1 cellular context compared by ENCODE assay signal in the genomic region with DNA sequence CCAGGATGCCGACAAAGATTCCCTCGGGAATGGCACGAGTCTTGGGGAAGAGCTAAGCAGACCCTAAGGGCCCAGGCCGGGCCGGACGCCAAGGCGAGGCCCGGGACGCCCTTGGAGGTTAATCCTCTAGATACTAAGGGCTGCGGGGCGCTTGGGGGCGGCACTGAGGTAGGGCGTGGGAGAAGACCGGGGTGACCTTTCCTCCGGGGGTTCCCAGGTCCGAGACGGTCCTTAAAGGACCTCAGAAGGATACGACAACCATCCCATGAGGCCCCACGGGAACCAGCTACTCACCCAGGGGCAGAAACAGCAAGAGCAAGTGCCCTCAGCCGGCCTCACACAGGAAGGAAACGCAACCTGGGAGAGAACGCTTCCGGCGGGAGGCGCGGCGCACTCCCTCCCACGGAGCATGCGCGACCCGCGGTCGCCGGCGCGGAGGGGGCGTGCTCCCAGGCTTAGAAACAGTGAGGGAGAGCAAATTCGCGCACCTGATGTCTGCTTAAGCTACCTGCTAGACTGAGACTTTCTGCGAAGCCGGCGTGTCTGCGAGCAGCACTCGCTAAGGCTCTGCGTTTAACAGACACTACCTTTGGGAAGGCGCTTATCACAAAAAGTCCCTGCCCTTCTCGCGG.
A peak's percentile ranks its signal among the peaks of the same experiment; 100 is the strongest.
TF ChIP-seq lines count a peak whose summit lies in the region.

A gene with protein sequence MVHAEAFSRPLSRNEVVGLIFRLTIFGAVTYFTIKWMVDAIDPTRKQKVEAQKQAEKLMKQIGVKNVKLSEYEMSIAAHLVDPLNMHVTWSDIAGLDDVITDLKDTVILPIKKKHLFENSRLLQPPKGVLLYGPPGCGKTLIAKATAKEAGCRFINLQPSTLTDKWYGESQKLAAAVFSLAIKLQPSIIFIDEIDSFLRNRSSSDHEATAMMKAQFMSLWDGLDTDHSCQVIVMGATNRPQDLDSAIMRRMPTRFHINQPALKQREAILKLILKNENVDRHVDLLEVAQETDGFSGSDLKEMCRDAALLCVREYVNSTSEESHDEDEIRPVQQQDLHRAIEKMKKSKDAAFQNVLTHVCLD (minus strand): TSS at position 354 of the 632 bp plus-strand sequence. CDS start 3,627 bp downstream, outside the sequence.

TF ChIP-seq in K562, 482 proteins besides CTCF, POLR2A, EP300 and RAD21 (continued from another document and continues in another):
- TF ChIP-seq CHD7 (IDR thresholded peaks at IDR 0.05; ENCODE audit: low read depth, low read length) (no peak), ZNF239 (CRISPR knock-in tag; IDR thresholded peaks at IDR 0.05) (no peak), NELFE (IDR thresholded peaks at IDR 0.05; ENCODE audit: insufficient read depth, insufficient read length) (no peak), PTBP1 (IDR thresholded peaks at IDR 0.05; ENCODE audit: low read depth, low read length) (no peak), LCOR (CRISPR knock-in tag; IDR thresholded peaks at IDR 0.05) (0 out of 2 replicates have a peak, but pooled peaks have one; percentile 39), AFF1 (IDR thresholded peaks at IDR 0.05; ENCODE audit: low read depth in 1 of 2, partially characterized antibody in 2 of 2) (no peak), DIDO1 (tag; IDR thresholded peaks at IDR 0.05; ENCODE audit: low read depth) (no peak), ESRRB (CRISPR knock-in tag; IDR thresholded peaks at IDR 0.05; ENCODE audit: borderline replicate concordance) (no peak), ZNF217 (CRISPR knock-in tag; IDR thresholded peaks at IDR 0.05) (no peak), HDAC1 (IDR thresholded peaks at IDR 0.05) (no peak), NCOR1 (IDR thresholded peaks at IDR 0.05) (no peak), TRIM25 (IDR thresholded peaks at IDR 0.05; ENCODE audit: borderline replicate concordance) (0 out of 2 replicates have a peak, but pooled peaks have one; percentile 26), NFIC (IDR thresholded peaks at IDR 0.05) (peak; percentile 70), ZMIZ1 (IDR thresholded peaks at IDR 0.05; ENCODE audit: low read depth in 2 of 2, low read length in 2 of 2) (no peak), ZNF175 (CRISPR knock-in tag; IDR thresholded peaks at IDR 0.05; ENCODE audit: low read depth) (no peak), TAF15 (IDR thresholded peaks at IDR 0.05; ENCODE audit: low read depth, low read length) (no peak), FOXJ3 (CRISPR knock-in tag; IDR thresholded peaks at IDR 0.05) (no peak), CHD2 (IDR thresholded peaks at IDR 0.05; ENCODE audit: low read depth, low read length) (no peak), SRSF9 (IDR thresholded peaks at IDR 0.05; ENCODE audit: borderline replicate concordance, low read depth, low read length) (no peak), ZNF696 (CRISPR knock-in tag; conservative IDR thresholded peaks at IDR 0.05) (no peak), SIX5 (IDR thresholded peaks at IDR 0.05; ENCODE audit: borderline replicate concordance in 1 of 2, insufficient read depth in 1 of 2, low read depth in 1 of 2, low read length in 2 of 2) (no peak), MAFG (tag; conservative IDR thresholded peaks at IDR 0.05) (no peak), ZBTB7A (IDR thresholded peaks at IDR 0.05; ENCODE audit: borderline replicate concordance, control insufficient read depth, low read depth, low read length) (peak; percentile 53; the same call in 1 of the 2 replicates), HCFC1 (IDR thresholded peaks at IDR 0.05; ENCODE audit: low read depth, low read length) (peak; percentile 50), KDM2B (CRISPR knock-in tag; IDR thresholded peaks at IDR 0.05) (no peak), NUFIP1 (IDR thresholded peaks at IDR 0.05; ENCODE audit: partially characterized antibody) (no peak), ZNF584 (CRISPR knock-in tag; IDR thresholded peaks at IDR 0.05; ENCODE audit: low read depth) (peak; percentile 58; the same call in 1 of the 2 replicates)
- TF ChIP-seq, protein P1, sequence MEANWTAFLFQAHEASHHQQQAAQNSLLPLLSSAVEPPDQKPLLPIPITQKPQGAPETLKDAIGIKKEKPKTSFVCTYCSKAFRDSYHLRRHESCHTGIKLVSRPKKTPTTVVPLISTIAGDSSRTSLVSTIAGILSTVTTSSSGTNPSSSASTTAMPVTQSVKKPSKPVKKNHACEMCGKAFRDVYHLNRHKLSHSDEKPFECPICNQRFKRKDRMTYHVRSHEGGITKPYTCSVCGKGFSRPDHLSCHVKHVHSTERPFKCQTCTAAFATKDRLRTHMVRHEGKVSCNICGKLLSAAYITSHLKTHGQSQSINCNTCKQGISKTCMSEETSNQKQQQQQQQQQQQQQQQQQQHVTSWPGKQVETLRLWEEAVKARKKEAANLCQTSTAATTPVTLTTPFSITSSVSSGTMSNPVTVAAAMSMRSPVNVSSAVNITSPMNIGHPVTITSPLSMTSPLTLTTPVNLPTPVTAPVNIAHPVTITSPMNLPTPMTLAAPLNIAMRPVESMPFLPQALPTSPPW (CRISPR knock-in tag; IDR thresholded peaks at IDR 0.05) = peak; percentile 49
